17 cellular contexts compared by ENCODE assay signal in genomic region chr12:19223695-19224094, GRCh38.
A peak's percentile ranks its signal among the peaks of the same experiment; 100 is the strongest.
DNase-seq lines count a peak whose midpoint lies in the region; ATAC-seq and TF ChIP-seq lines count a peak whose summit lies in the region.
"Had no signal": no experiment of that assay in that cellular context is flagged by ENCODE, and none has a peak within 500 bp of the region (broad histone marks: within the 10 kb centered on the region; RNA-seq: fewer than 3 reads in every experiment).

No MANE protein-coding gene starts in this region.

- CTCF ChIA-PET in AG04450 (lab: Charles Lee): interaction anchor here (0.6 kb wide), 1 partner anchor 37 kb away, joined by 3 read pairs; no protein-coding TSS in a partner anchor

- H3K4me2 ChIP-seq in Karpas-422 (ENCODE audit: low read depth, low read length, poor library complexity, severe bottlenecking): no peak overlapping the region
- no peak overlapping the region for H3K4me2 ChIP-seq in fibroblast of lung (ENCODE audit: extremely low read depth, insufficient read depth, low read length)

- no peak overlapping the region for H3K4me3 ChIP-seq in AG04450 (ENCODE audit: low read depth, low read length)
- H3K4me3 ChIP-seq in Karpas-422 (ENCODE audit: low read length): no peak overlapping the region
- H3K4me3 ChIP-seq in fibroblast of lung (replicated peaks in 1 of 4; ENCODE audit: control extremely low read depth in 1 of 4, insufficient read depth in 1 of 4, low read depth in 3 of 4, low read length in 4 of 4): no peak overlapping the region
- H3K4me3 ChIP-seq: vagina had no signal

- H3K9me2 ChIP-seq in Karpas-422 (replicated peaks; ENCODE audit: insufficient read depth, low read length): no peaks in the 10 kb centered on the region

- H3K4me1 ChIP-seq in Karpas-422 (ENCODE audit: low read length) (peaks cover 42% of the 10 kb centered on the region), fibroblast of lung (ENCODE audit: control insufficient read depth, extremely low read depth, insufficient read depth, low read length) (peaks cover 10% of the 10 kb centered on the region)

- no peak for TF ChIP-seq CTCF in AG04450 (IDR thresholded peaks at IDR 0.05; ENCODE audit: low read depth, low read length)
- TF ChIP-seq CTCF in fibroblast of lung (conservative IDR thresholded peaks at IDR 0.05 in 1 of 2, IDR thresholded peaks at IDR 0.05 in 1 of 2; ENCODE audit: low read depth in 1 of 2, low read length in 2 of 2): no peak

- H3K9me3 ChIP-seq in AG04450 (ENCODE audit: control insufficient read depth, insufficient read depth, low read length) (no peaks in the 10 kb centered on the region), Karpas-422 (ENCODE audit: low read length) (no peaks in the 10 kb centered on the region), fibroblast of lung (ENCODE audit: control insufficient read depth, insufficient read depth, low read depth, low read length) (no peaks in the 10 kb centered on the region)
- H3K9me3 ChIP-seq: vagina had no signal

- peak; percentile 46 for DNase-seq in AG04450 (ENCODE audit: low read depth, low spot score)
- DNase-seq in Karpas-422: no peak
- DNase-seq in fibroblast of lung (ENCODE audit: low read depth in 2 of 2): peak; percentile 77 to 90
- DNase-seq in kidney tubule cell (ENCODE audit: low spot score): peak; percentile 68
- no peak for DNase-seq in NCI-H526 (lab: John Stamatoyannopoulos, UW)
- no peak for DNase-seq in stimulated activated CD4-positive, alpha-beta T cell treated with anti-CD3 and anti-CD28 coated beads, Interleukin-12 subunit alpha, Interleukin-12 subunit beta, amount 100 ng/mL, for 4 hours
- DNase-seq in T-helper 9 cell: no peak
- DNase-seq: activated CD4-positive, alpha-beta T cell treated with anti-CD3 and anti-CD28 coated beads for 48 hours; activated T-cell treated with anti-CD3 and anti-CD28 coated beads for 4 hours; GF-D8; head of caudate nucleus; NCI-H1048; NCI-H2227 treated with DMSO at 0.1 percent for 48 hours; NK-92 treated with Interleukin-12 subunit alpha and Interleukin-12 subunit beta, amount 100 ng/mL, for 24 hours; stimulated activated CD4-positive, alpha-beta T cell treated with anti-CD3 and anti-CD28 coated beads, Interleukin-15, amount 100 ng/mL, for 24 hours had no signal

- no peak for ATAC-seq in GM19397 (IDR thresholded peaks at IDR 0.05; ENCODE audit: unreplicated experiment)

- peaks cover 35% of the 10 kb centered on the region for H3K36me3 ChIP-seq in Karpas-422 (ENCODE audit: insufficient read depth, low read length)
- H3K36me3 ChIP-seq in fibroblast of lung (ENCODE audit: control insufficient read depth, insufficient read depth, low read length): no peaks in the 10 kb centered on the region
- H3K36me3 ChIP-seq: vagina had no signal

- H4K20me1 ChIP-seq in Karpas-422 (ENCODE audit: insufficient read depth, low read depth, low read length): no peaks in the 10 kb centered on the region
- H4K20me1 ChIP-seq in fibroblast of lung (ENCODE audit: control insufficient read depth, extremely low read depth, insufficient read depth, low read length): no peaks in the 10 kb centered on the region

- H3K79me2 ChIP-seq in Karpas-422 (ENCODE audit: low read length): peaks cover 97% of the 10 kb centered on the region
- H3K79me2 ChIP-seq in fibroblast of lung (ENCODE audit: control insufficient read depth, insufficient read depth, low read length): no peaks in the 10 kb centered on the region

- POLR2A ChIA-PET in AG04450 (lab: Yijun Ruan, JAX): interaction anchor here (0.5 kb wide), 1 partner anchor 554 kb away, joined by 5 read pairs; no protein-coding TSS in a partner anchor

- H3K27ac ChIP-seq in AG04450 (ENCODE audit: low read depth, low read length) (no peak overlapping the region), Karpas-422 (ENCODE audit: low read length) (peak overlapping the region; percentile 30; the same call in 1 of the 2 replicates), fibroblast of lung (ENCODE audit: insufficient read depth, low read length) (no peak overlapping the region)

- no peak overlapping the region for H2AFZ ChIP-seq in Karpas-422 (ENCODE audit: low read length)
- H2AFZ ChIP-seq in fibroblast of lung (ENCODE audit: low read length): no peak overlapping the region

- H3K9ac ChIP-seq in Karpas-422 (ENCODE audit: low read length) (no peak overlapping the region), fibroblast of lung (ENCODE audit: insufficient read depth, low read length) (no peak overlapping the region)

- H3K27me3 ChIP-seq in AG04450 (ENCODE audit: control insufficient read depth, insufficient read depth, low read length) (no peaks in the 10 kb centered on the region), Karpas-422 (ENCODE audit: low read length) (no peaks in the 10 kb centered on the region), fibroblast of lung (ENCODE audit: control insufficient read depth, insufficient read depth, low read length) (no peaks in the 10 kb centered on the region)
- H3K27me3 ChIP-seq: vagina had no signal

Comparison
In these comparisons a context has a peak if more than half of its experiments do, and no peak if none do; other contexts are left out.
1. DNase-seq: peak in AG04450 (single experiment), fibroblast of lung (2 of 2) and kidney tubule cell (single experiment); none in Karpas-422 (single experiment), NCI-H526 (0 of 2), stimulated activated CD4-positive, alpha-beta T cell treated with anti-CD3 and anti-CD28 coated beads, Interleukin-12 subunit alpha, Interleukin-12 subunit beta, amount 100 ng/mL, for 4 hours (single experiment) and T-helper 9 cell (single experiment).